In the genomic region with DNA sequence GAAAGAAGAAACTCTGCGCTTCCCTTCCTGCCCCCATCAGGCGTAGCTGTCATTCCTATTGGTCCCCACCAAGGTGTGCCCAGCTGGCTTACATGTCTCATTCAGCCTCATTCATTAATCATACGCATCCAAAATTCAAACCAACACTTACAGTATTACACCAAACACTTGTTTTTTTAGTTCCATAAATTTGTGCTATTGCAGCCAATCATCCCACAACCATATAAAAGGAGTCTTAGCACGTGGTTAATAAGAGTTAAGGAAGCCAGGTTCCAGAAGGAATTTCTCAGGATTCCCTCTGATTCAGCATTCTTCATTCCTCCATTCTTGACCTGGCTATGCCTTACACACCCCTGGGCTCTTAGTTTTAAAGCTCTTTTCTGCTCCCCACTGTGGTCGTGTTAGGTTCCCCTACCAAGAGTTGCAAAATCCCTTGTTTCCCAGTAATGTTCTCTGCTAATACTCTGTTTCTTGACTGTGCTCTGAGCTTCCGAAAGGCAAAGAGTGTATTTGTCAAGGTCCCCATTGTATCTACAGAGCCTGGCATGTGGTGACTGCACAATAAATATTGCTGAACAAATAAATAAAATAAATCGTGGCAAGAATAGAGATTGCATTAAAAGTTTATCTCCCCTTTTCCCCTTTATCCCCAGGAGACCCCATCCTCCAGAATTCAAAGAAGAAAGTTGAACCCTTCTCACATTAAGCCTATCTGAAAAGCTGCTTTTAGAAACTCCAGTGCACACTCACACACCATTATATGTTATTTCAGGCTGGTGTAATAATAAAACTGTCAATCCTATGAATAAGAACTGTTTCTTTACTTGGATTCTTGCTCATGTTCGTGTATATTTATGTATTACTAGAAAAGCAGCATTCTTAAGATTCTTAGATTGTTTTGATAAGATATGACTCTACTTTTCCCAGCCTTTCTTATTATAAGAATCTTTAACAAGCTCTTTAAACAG, we compare ENCODE assay signal across 13 cellular contexts.
DNase-seq lines count a peak whose midpoint lies in the region; ATAC-seq and TF ChIP-seq lines count a peak whose summit lies in the region.
"Had no signal": no experiment of that assay in that cellular context is flagged by ENCODE, and none has a peak within 500 bp of the region (broad histone marks: within the 10 kb centered on the region; RNA-seq: fewer than 3 reads in every experiment).

No MANE protein-coding gene starts in this region.

- H2AFZ ChIP-seq in GM23338: no peak overlapping the region
- H2AFZ ChIP-seq in SK-N-SH (ENCODE audit: low read depth): peak overlapping the region; percentile 29; the same call in 1 of the 2 replicates

- H3K27ac ChIP-seq in GM23338 (ENCODE audit: low read depth) (no peak overlapping the region), SK-N-SH (ENCODE audit: low read depth in 2 of 2, low read length in 1 of 2) (peak overlapping the region in 1 of 2 experiments; percentile 92; a peak in 2 of 4 replicates), right lobe of liver (no peak overlapping the region)

- no peak for TF ChIP-seq POLR2A in right lobe of liver (IDR thresholded peaks at IDR 0.05)

- no peak overlapping the region for H3K27ac Mint-ChIP-seq in GM23338
- H3K27ac Mint-ChIP-seq: T-helper 2 cell treated with Interferon-gamma antibody and Interleukin-4, amounts not matched to agents 5 μg/mL and 100 μg/mL, for 36 hours had no signal

- peak; percentile 3 for DNase-seq in GM23338 (ENCODE audit: low spot score)
- no peak for DNase-seq in SK-N-SH
- DNase-seq in fibroblast of pulmonary artery (ENCODE audit: low read depth): peak; percentile 59
- DNase-seq in retinal pigment epithelial cell (ENCODE audit: low read depth): peak; percentile 72
- DNase-seq in right lobe of liver: no peak
- DNase-seq in NCI-H2081 (lab: John Stamatoyannopoulos, UW): no peak
- DNase-seq: cerebellar nuclear complex; DMS79 treated with DMSO at 0.1 percent for 48 hours; heart left ventricle; stimulated activated naive CD4-positive, alpha-beta T cell treated with Interleukin-2 at 50 U/mL for 16 hours had no signal

- H3K27me3 ChIP-seq in GM23338 (ENCODE audit: insufficient read depth): no peaks in the 10 kb centered on the region
- no peaks in the 10 kb centered on the region for H3K27me3 ChIP-seq in SK-N-SH (ENCODE audit: insufficient read depth)
- no peaks in the 10 kb centered on the region for H3K27me3 ChIP-seq in right lobe of liver
- H3K27me3 ChIP-seq: heart left ventricle had no signal

- H3K9me3 Mint-ChIP-seq in GM23338: no peaks in the 10 kb centered on the region

- TF ChIP-seq CTCF in GM23338 (conservative IDR thresholded peaks at IDR 0.05; ENCODE audit: low read depth in 2 of 2): no peak
- no peak for TF ChIP-seq CTCF in SK-N-SH (IDR thresholded peaks at IDR 0.05)
- no peak for TF ChIP-seq CTCF in fibroblast of pulmonary artery (IDR thresholded peaks at IDR 0.05; ENCODE audit: low read length, missing control alignments)
- TF ChIP-seq CTCF in retinal pigment epithelial cell (conservative IDR thresholded peaks at IDR 0.05; ENCODE audit: low read depth, low read length): no peak
- no peak for TF ChIP-seq CTCF in right lobe of liver (IDR thresholded peaks at IDR 0.05)

- no peak overlapping the region for H3K4me3 ChIP-seq in GM23338
- no peak overlapping the region for H3K4me3 ChIP-seq in SK-N-SH (ENCODE audit: low read depth in 2 of 2, low read length in 1 of 2)
- H3K4me3 ChIP-seq in fibroblast of pulmonary artery (replicated peaks; ENCODE audit: low read depth, low read length): no peak overlapping the region
- no peak overlapping the region for H3K4me3 ChIP-seq in retinal pigment epithelial cell (ENCODE audit: low read length)
- no peak overlapping the region for H3K4me3 ChIP-seq in right lobe of liver
- H3K4me3 ChIP-seq: heart left ventricle had no signal

- intact Hi-C loops in right lobe of liver (cut with DNase I): no loop called here

- no peak for TF ChIP-seq RAD21 in SK-N-SH (IDR thresholded peaks at IDR 0.05; ENCODE audit: low read length)

- peaks cover 10% of the 10 kb centered on the region; the same call in 2 of the 3 replicates for H3K4me1 Mint-ChIP-seq in GM23338

- H3K9me2 ChIP-seq in GM23338 (ENCODE audit: insufficient read depth): no peaks in the 10 kb centered on the region
- H3K9me2 ChIP-seq in SK-N-SH: no peaks in the 10 kb centered on the region

- H3F3A ChIP-seq in GM23338 (replicated peaks; ENCODE audit: low read depth) (no peaks in the 10 kb centered on the region), SK-N-SH (replicated peaks; ENCODE audit: insufficient read depth) (peaks cover 19% of the 10 kb centered on the region)

- POLR2A ChIA-PET in SK-N-SH (lab: Yijun Ruan, JAX): no interaction called here

- no peak overlapping the region for H3K4me3 Mint-ChIP-seq in GM23338
- H3K4me3 Mint-ChIP-seq: T-helper 2 cell treated with Interferon-gamma antibody and Interleukin-4, amounts not matched to agents 5 μg/mL and 100 μg/mL, for 36 hours had no signal

- H3K9me3 ChIP-seq in SK-N-SH (no peaks in the 10 kb centered on the region), right lobe of liver (no peaks in the 10 kb centered on the region)
- H3K9me3 ChIP-seq: heart left ventricle had no signal

- H4K20me1 ChIP-seq in GM23338 (replicated peaks; ENCODE audit: insufficient read depth): no peaks in the 10 kb centered on the region
- no peaks in the 10 kb centered on the region for H4K20me1 ChIP-seq in SK-N-SH (ENCODE audit: insufficient read depth)

- H3K4me2 ChIP-seq in GM23338 (no peak overlapping the region), SK-N-SH (peak overlapping the region; percentile 30; the same call in 1 of the 2 replicates)

- CTCF ChIA-PET in SK-N-SH (lab: Yijun Ruan, JAX): interaction anchor here (1.4 kb wide), 1 partner anchor 11 kb away, joined by 3 read pairs; no protein-coding TSS in a partner anchor

- peak in 1 of 2 experiments; percentile 88; a peak in 2 of 4 replicates for TF ChIP-seq EP300 in SK-N-SH (IDR thresholded peaks at IDR 0.05; ENCODE audit: borderline replicate concordance in 1 of 2, low read depth in 1 of 2, low read length in 1 of 2)

- H3K4me1 ChIP-seq in GM23338 (ENCODE audit: insufficient read depth): 0 out of 2 replicates have a peak, but pooled peaks cover 3% of the 10 kb centered on the region
- peaks cover 4 to 23% of the 10 kb centered on the region in 2 experiments for H3K4me1 ChIP-seq in SK-N-SH (ENCODE audit: control insufficient read depth in 1 of 2, insufficient read depth in 2 of 2, low read depth in 1 of 2, low read length in 1 of 2)
- H3K4me1 ChIP-seq in right lobe of liver: no peaks in the 10 kb centered on the region
- H3K4me1 ChIP-seq: heart left ventricle had no signal

- ATAC-seq in GM23338 (no peak), right lobe of liver (no peak), GM18907 (IDR thresholded peaks at IDR 0.05; ENCODE audit: unreplicated experiment) (no peak)
- ATAC-seq in activated CD4-positive, CD25-positive, alpha-beta regulatory T cell treated with anti-CD3 and anti-CD28 coated beads, Interleukin-2, amount 50 U/mL, for 24 hours: no peak
- ATAC-seq: heart left ventricle had no signal

- 71% methylated on average over 8 of the region's 8 CpGs for WGBS in SK-N-SH (ENCODE audit: low lambda C conversion rate)
- WGBS in right lobe of liver (ENCODE audit: insufficient coverage, low coverage, low lambda C conversion rate, missing lambda C conversion rate): 63% methylated on average over 8 of the region's 8 CpGs

- no peaks in the 10 kb centered on the region for H3K79me2 ChIP-seq in GM23338 (replicated peaks; ENCODE audit: insufficient read depth)
- H3K79me2 ChIP-seq in SK-N-SH (ENCODE audit: insufficient read depth): no peaks in the 10 kb centered on the region

- H3K9ac ChIP-seq in SK-N-SH: peak overlapping the region; percentile 38; the same call in 1 of the 2 replicates

- 0 out of 3 replicates have a peak, but pooled peaks cover 3% of the 10 kb centered on the region for H3K36me3 Mint-ChIP-seq in GM23338 (ENCODE audit: low read depth)

- H3K36me3 ChIP-seq in GM23338 (ENCODE audit: insufficient read depth): no peaks in the 10 kb centered on the region
- no peaks in the 10 kb centered on the region for H3K36me3 ChIP-seq in SK-N-SH (replicated peaks in 1 of 2; ENCODE audit: control insufficient read depth in 1 of 2, insufficient read depth in 2 of 2, low read length in 1 of 2)
- no peaks in the 10 kb centered on the region for H3K36me3 ChIP-seq in right lobe of liver
- H3K36me3 ChIP-seq: heart left ventricle had no signal

- H3K27me3 Mint-ChIP-seq in GM23338 (ENCODE audit: insufficient read depth, low read depth, poor library complexity): peaks cover 3% of the 10 kb centered on the region

TF ChIP-seq in GM23338, 12 proteins besides CTCF, POLR2A, EP300 and RAD21 (continues in another document):
- TF ChIP-seq ZNF331 (CRISPR knock-in tag; IDR thresholded peaks at IDR 0.05; ENCODE audit: low read depth): no peak

TF ChIP-seq in SK-N-SH, 30 proteins besides CTCF, POLR2A, EP300 and RAD21 (continues in another document):
- TF ChIP-seq POLR2AphosphoS5 (IDR thresholded peaks at IDR 0.05; ENCODE audit: low read depth, low read length): peak; percentile 37; the same call in 1 of the 2 replicates
- no peak for TF ChIP-seq NRF1 (IDR thresholded peaks at IDR 0.05; ENCODE audit: low read depth, low read length)
- TF ChIP-seq TEAD4 (IDR thresholded peaks at IDR 0.05; ENCODE audit: borderline replicate concordance, insufficient read depth): peak; percentile 93
- TF ChIP-seq RXRA (IDR thresholded peaks at IDR 0.05; ENCODE audit: borderline replicate concordance, low read depth): peak; percentile 80
- TF ChIP-seq GATA2 (CRISPR knock-in tag; IDR thresholded peaks at IDR 0.05): no peak
- TF ChIP-seq, protein P1, sequence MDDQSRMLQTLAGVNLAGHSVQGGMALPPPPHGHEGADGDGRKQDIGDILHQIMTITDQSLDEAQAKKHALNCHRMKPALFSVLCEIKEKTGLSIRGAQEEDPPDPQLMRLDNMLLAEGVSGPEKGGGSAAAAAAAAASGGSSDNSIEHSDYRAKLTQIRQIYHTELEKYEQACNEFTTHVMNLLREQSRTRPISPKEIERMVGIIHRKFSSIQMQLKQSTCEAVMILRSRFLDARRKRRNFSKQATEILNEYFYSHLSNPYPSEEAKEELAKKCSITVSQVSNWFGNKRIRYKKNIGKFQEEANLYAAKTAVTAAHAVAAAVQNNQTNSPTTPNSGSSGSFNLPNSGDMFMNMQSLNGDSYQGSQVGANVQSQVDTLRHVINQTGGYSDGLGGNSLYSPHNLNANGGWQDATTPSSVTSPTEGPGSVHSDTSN (IDR thresholded peaks at IDR 0.05): peak; percentile 91
- TF ChIP-seq NFIC (IDR thresholded peaks at IDR 0.05; ENCODE audit: borderline replicate concordance): peak; percentile 51; the same call in 1 of the 2 replicates

Comparison
In these comparisons a context has a peak if more than half of its experiments do, and no peak if none do; other contexts are left out.
1. DNase-seq: peak in GM23338 (single experiment), fibroblast of pulmonary artery (single experiment) and retinal pigment epithelial cell (single experiment); none in SK-N-SH (single experiment), right lobe of liver (0 of 3) and NCI-H2081 (0 of 2).